8 cellular contexts compared by ENCODE assay signal in the genomic region with DNA sequence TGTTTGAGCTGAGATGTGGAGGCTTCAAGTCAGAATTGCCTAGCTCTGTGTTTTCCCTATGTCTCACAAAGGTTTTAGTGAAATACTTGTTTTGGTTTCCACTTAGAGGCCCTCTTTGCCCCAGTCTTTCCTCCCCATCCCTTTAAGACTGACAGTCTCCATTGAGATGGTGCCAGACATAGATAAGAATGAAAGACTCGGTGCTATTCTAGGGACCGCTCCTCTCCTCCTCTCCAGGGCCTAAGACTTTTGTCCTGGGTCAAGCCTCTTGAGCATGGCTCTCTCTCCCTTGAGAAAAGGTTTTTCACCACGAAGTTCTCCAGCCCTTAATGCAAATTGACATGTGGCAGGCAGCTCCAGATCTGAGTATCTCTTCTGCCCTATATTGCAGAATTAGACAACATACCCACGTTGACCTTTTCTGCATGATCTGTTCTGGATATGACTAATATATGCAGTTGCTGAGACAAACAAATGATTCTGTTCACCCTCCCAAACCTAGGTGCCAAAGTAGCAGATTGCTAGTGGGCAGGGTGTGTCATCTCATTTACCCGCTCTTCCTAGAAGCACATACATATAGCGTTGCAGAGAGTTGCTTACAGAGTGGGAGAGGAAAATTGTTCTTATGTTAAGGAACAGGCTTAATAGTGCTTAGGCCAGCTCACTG. TPM values are rescaled to one million over a fixed set of nuclear protein-coding genes. Genes with fewer than 3 reads are reported as not detected.
A peak's percentile ranks its signal among the peaks of the same experiment; 100 is the strongest.
DNase-seq lines count a peak whose midpoint lies in the region; ATAC-seq lines count a peak whose summit lies in the region.

No MANE protein-coding gene starts in this region.

- DNase-seq in left colon (no peak), NCI-H82 treated with DMSO at 0.1 percent for 48 hours (lab: John Stamatoyannopoulos, UW; ENCODE audit: unreplicated experiment) (no peak), 8988T (no peak), NCI-H2081 (lab: John Stamatoyannopoulos, UW) (no peak), C1 segment of cervical spinal cord (lab: John Stamatoyannopoulos, UW) (no peak)

- peak; percentile 98 for ATAC-seq in GM18870 (IDR thresholded peaks at IDR 0.05; ENCODE audit: unreplicated experiment)
- peak; percentile 96 for ATAC-seq in GM21619 (IDR thresholded peaks at IDR 0.05; ENCODE audit: unreplicated experiment)
- ATAC-seq in HG03521 (IDR thresholded peaks at IDR 0.05; ENCODE audit: unreplicated experiment) = peak; percentile 82
- ATAC-seq in left colon = peak; percentile 27

- intact Hi-C loops in left colon (cut with DNase I, micrococcal nuclease) = no loop called here

RNA-seq across cellular contexts. Expression of gene ACSL3, which starts 47.5 kb away (rescaled TPM):
- 100 to 1,000 TPM in 1 of 2 donors, 10 to 100 TPM in 1; 93.1 to 119 TPM for total RNA-seq in left colon

Comparison
In these comparisons a context has a peak if more than half of its experiments do, and no peak if none do; other contexts are left out.
1. ATAC-seq: peak in every context shown above with its lines; median percentile 98 in GM18870; 96 in GM21619; 82 in HG03521; 27 in left colon.